Comparison of ENCODE assay signal across 1 cellular context in genomic region chr18:10907749-10908148, GRCh38.
A peak's percentile ranks its signal among the peaks of the same experiment; 100 is the strongest.
TF ChIP-seq lines count a peak whose summit lies in the region.

No MANE protein-coding gene starts in this region.

TF ChIP-seq in IMR-90, 13 proteins besides CTCF, POLR2A, EP300 and RAD21:
- no peak for TF ChIP-seq ELK1 (IDR thresholded peaks at IDR 0.05; ENCODE audit: borderline replicate concordance, low read depth, low read length)
- TF ChIP-seq CEBPB (IDR thresholded peaks at IDR 0.05; ENCODE audit: low read depth, low read length), result 0 out of 2 replicates have a peak, but pooled peaks have one; percentile 3
